In the genomic region with DNA sequence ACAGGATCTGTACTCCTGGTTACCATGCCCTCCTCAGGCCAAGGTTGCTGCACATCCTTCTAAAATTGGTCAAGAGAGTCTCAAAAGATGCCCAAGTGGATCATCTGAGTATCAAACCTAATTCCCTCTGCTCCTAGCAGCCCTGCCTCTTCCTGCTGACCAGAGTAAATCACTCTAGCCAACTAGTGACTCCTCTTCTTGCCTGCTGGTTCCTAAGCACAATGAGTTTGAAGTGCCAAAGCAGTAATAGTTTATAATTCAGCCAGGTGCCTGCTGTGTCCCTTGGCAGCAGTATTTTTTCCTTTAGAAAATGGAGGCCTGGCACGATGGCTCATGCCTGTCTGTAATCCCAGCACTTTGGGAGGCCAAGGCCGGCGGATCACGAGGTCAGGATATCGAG, we compare ENCODE assay signal across 30 cellular contexts.
"Had no signal": no experiment of that assay in that cellular context is flagged by ENCODE, and none has a peak within 500 bp of the region (broad histone marks: within the 10 kb centered on the region; RNA-seq: fewer than 3 reads in every experiment).

No MANE protein-coding gene starts in this region.

- H3K9me3 ChIP-seq: adrenal gland, body of pancreas, heart left ventricle had no signal

- H3K4me3 ChIP-seq: adrenal gland, body of pancreas, coronary artery, dorsolateral prefrontal cortex, heart left ventricle had no signal

- ATAC-seq: activated CD4-positive, CD25-positive, alpha-beta regulatory T cell treated with anti-CD3 and anti-CD28 coated beads, Interleukin-2, amount 50 U/mL, for 24 hours; activated CD8-positive, alpha-beta T cell treated with anti-CD3 and anti-CD28 coated beads for 36 hours; activated naive CD8-positive, alpha-beta T cell treated with anti-CD3 and anti-CD28 coated beads, Interleukin-2, amount 50 U/mL, for 24 hours; activated T-cell treated with anti-CD3 and anti-CD28 coated beads, Interleukin-2, amount 50 U/mL, for 4 hours; activated T-helper 17 cell treated with anti-CD3 and anti-CD28 coated beads, Interleukin-2, amount 50 U/mL, for 72 hours; body of pancreas; esophagus mucosa; heart left ventricle; T-helper 17 cell had no signal

- H3K36me3 ChIP-seq: adrenal gland, heart left ventricle, WERI-Rb-1 had no signal

- H3K27me3 ChIP-seq: adrenal gland, body of pancreas, dorsolateral prefrontal cortex, heart left ventricle had no signal

- H3K27ac ChIP-seq: adrenal gland, body of pancreas, coronary artery, dorsolateral prefrontal cortex, heart left ventricle, WERI-Rb-1 had no signal

- H3K4me1 ChIP-seq: adrenal gland, body of pancreas, heart left ventricle had no signal

- DNase-seq: activated B cell treated with CpG ODN at 0.5 μM for 24 hours; activated CD4-positive, alpha-beta T cell treated with anti-CD3 and anti-CD28 coated beads for 48 hours; activated CD4-positive, alpha-beta T cell treated with anti-CD3 and anti-CD28 coated beads, Interleukin-2, amount 50 U/mL, for 1 hour; activated CD4-positive, alpha-beta T cell treated with anti-CD3 and anti-CD28 coated beads, Interleukin-2, amount 50 U/mL, for 48 hours; activated CD8-positive, alpha-beta memory T cell treated with anti-CD3 and anti-CD28 coated beads for 24 hours; activated CD8-positive, alpha-beta T cell treated with anti-CD3 and anti-CD28 coated beads for 36 hours; activated effector memory CD4-positive, alpha-beta T cell treated with Interleukin-2 at 50 U/mL for 16 hours; activated gamma-delta T cell treated with Interleukin-2 at 50 U/mL for 16 hours; activated naive CD4-positive, alpha-beta T cell treated with anti-CD3 and anti-CD28 coated beads for 36 hours; activated naive CD8-positive, alpha-beta T cell treated with anti-CD3 and anti-CD28 coated beads for 36 hours; activated naive CD8-positive, alpha-beta T cell treated with anti-CD3 and anti-CD28 coated beads, Interleukin-2, amount 50 U/mL, for 24 hours; activated T-cell treated with anti-CD3 and anti-CD28 coated beads, Interleukin-2, amount 50 U/mL, for 4 hours; adrenal gland; amygdala; aorta; body of pancreas; effector memory CD4-positive, alpha-beta T cell; endodermal cell; foreskin fibroblast; glutamatergic neuron; heart left ventricle; T-helper 1 cell; T-helper 17 cell; T1000; WERI-Rb-1 had no signal
